Comparison of ENCODE assay signal across 1 cellular context in genomic region chr20:50721881-50722281, GRCh38.
TF ChIP-seq lines count a peak whose summit lies in the region.

No MANE protein-coding gene starts in this region.

TF ChIP-seq in H1, 55 proteins besides CTCF, POLR2A, EP300 and RAD21 (continued from another document):
- TF ChIP-seq RFX5 (IDR thresholded peaks at IDR 0.05; ENCODE audit: borderline replicate concordance, low read depth, low read length) (no peak), GABPA (IDR thresholded peaks at IDR 0.05; ENCODE audit: borderline replicate concordance, insufficient read depth, low read length) (no peak), BRCA1 (IDR thresholded peaks at IDR 0.05; ENCODE audit: low read depth, low read length) (no peak), PHF8 (conservative IDR thresholded peaks at IDR 0.05; ENCODE audit: low read depth, low read length) (no peak), USF2 (IDR thresholded peaks at IDR 0.05; ENCODE audit: low read length) (no peak), TBP (IDR thresholded peaks at IDR 0.05; ENCODE audit: low read depth, low read length) (no peak), RBBP5 (IDR thresholded peaks at IDR 0.05; ENCODE audit: borderline replicate concordance, low read depth, low read length) (no peak), MAX (IDR thresholded peaks at IDR 0.05) (no peak), POLR2AphosphoS5 (IDR thresholded peaks at IDR 0.05; ENCODE audit: low read depth, low read length) (no peak), JUND (IDR thresholded peaks at IDR 0.05; ENCODE audit: low read length) (no peak), SUZ12 (IDR thresholded peaks at IDR 0.05; ENCODE audit: low read length) (no peak), CHD7 (IDR thresholded peaks at IDR 0.05; ENCODE audit: insufficient replicate concordance, low read length) (no peak), SIX5 (IDR thresholded peaks at IDR 0.05; ENCODE audit: low read depth, low read length) (no peak)
TF ChIP-seq in H1: peak in this region for 0.
